ENCODE assay signal across 17 cellular contexts in the genomic region with DNA sequence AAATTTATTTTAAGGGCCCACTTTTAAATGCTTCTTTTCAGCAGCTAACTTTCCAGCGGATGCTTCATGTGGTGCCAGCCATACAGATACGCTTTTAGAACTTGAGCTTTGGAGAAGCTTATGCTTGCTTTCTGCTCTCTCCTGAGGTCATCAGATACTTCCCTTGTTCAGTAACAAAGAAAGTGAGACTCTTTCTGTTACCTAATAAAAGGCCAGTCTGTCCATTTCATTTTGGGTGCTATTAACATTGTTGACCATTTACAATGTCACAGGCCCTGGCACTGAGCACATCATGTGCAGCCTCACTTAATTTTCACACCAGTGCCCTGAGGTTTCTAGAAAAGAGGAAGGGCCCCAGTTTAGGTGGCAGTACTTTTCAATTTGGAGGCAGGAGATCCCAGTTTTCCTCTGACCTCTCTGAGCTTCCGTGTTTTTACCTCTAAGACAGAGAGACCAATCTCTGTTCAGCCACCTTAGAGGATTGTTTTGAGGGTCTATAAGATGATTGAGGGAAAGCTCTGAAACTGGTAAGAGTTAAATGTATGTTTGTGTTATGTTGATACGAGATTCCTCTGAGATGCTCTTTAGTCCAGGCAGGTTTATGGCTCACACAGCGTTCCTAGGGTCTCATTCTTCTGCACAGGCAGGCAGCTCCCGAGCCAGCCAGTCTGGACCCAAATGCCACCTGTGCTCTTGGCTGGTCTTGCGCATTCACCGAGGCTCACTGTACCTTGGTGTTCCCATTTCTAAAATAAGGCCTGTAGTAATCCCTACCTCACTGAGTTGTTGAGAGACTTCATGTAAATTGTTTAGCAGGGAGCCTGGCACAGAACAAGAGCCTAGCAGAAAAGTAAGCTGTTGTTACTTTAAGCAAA. TPM values are rescaled to one million over a fixed set of nuclear protein-coding genes. Genes with fewer than 3 reads are reported as not detected.
A peak's percentile ranks its signal among the peaks of the same experiment; 100 is the strongest.
DNase-seq lines count a peak whose midpoint lies in the region; ATAC-seq, FAIRE-seq and TF ChIP-seq lines count a peak whose summit lies in the region.
"Had no signal": no experiment of that assay in that cellular context is flagged by ENCODE, and none has a peak within 500 bp of the region (broad histone marks: within the 10 kb centered on the region; RNA-seq: fewer than 3 reads in every experiment).

No MANE protein-coding gene starts in this region.

- H3K9me2 ChIP-seq in GM23248 (ENCODE audit: insufficient read depth): no peaks in the 10 kb centered on the region

- H3K36me3 Mint-ChIP-seq in astrocyte (ENCODE audit: low read depth, unreplicated experiment): peaks cover 3% of the 10 kb centered on the region
- peaks cover 4% of the 10 kb centered on the region for H3K36me3 Mint-ChIP-seq in activated naive CD4-positive, alpha-beta T cell treated with anti-CD3 and anti-CD28 coated beads, Interleukin-2, amount 10 ng/mL, durations not matched to agents 7 days and 5 days
- H3K36me3 Mint-ChIP-seq: activated naive CD8-positive, alpha-beta T cell treated with anti-CD3 and anti-CD28 coated beads, Interleukin-2, amount 10 ng/mL, durations not matched to agents 7 days and 5 days had no signal

- no peaks in the 10 kb centered on the region for H3K9me3 ChIP-seq in GM23248 (ENCODE audit: low read depth)
- H3K9me3 ChIP-seq in astrocyte (ENCODE audit: insufficient read depth, low read depth, low read length): no peaks in the 10 kb centered on the region
- no peaks in the 10 kb centered on the region for H3K9me3 ChIP-seq in smooth muscle cell (replicated peaks; ENCODE audit: low read depth)
- H3K9me3 ChIP-seq: neutrophil, SJSA1 had no signal

- peak overlapping the region; percentile 98 for H3K4me2 ChIP-seq in GM23248 (ENCODE audit: unreplicated experiment)
- peak overlapping the region; percentile 85 for H3K4me2 ChIP-seq in astrocyte (ENCODE audit: low read length)
- peak overlapping the region; percentile 88 for H3K4me2 ChIP-seq in smooth muscle cell

- H3K27me3 Mint-ChIP-seq in astrocyte (ENCODE audit: low read depth, unreplicated experiment): no peaks in the 10 kb centered on the region
- H3K27me3 Mint-ChIP-seq in activated naive CD4-positive, alpha-beta T cell treated with anti-CD3 and anti-CD28 coated beads, Interleukin-2, amount 10 ng/mL, durations not matched to agents 7 days and 5 days: peaks cover 7% of the 10 kb centered on the region
- H3K27me3 Mint-ChIP-seq: activated B cell treated with CpG ODN at 0.5 μM for 24 hours; CD4-positive, alpha-beta memory T cell had no signal

- H2AFZ ChIP-seq in GM23248 (no peak overlapping the region), astrocyte (ENCODE audit: low read depth, low read length) (no peak overlapping the region), smooth muscle cell (ENCODE audit: low read depth) (no peak overlapping the region)

- in situ Hi-C loops in GM23248 (cut with MboI): no loop called here

- H3K79me2 ChIP-seq in GM23248 (ENCODE audit: insufficient read depth) (peaks cover 92% of the 10 kb centered on the region), astrocyte (ENCODE audit: insufficient read depth, low read length) (peaks cover 96% of the 10 kb centered on the region), smooth muscle cell (ENCODE audit: low read depth) (peaks cover 92% of the 10 kb centered on the region)

- H3K27me3 ChIP-seq in GM23248 (replicated peaks; ENCODE audit: insufficient read depth): no peaks in the 10 kb centered on the region
- H3K27me3 ChIP-seq in astrocyte (ENCODE audit: insufficient read depth, low read length): no peaks in the 10 kb centered on the region
- H3K27me3 ChIP-seq in layer of hippocampus (ENCODE audit: control insufficient read depth, insufficient read depth, low read length): no peaks in the 10 kb centered on the region
- no peaks in the 10 kb centered on the region for H3K27me3 ChIP-seq in smooth muscle cell (ENCODE audit: low read depth)
- H3K27me3 ChIP-seq: SJSA1 had no signal

- TF ChIP-seq POLR2A in erythroblast (IDR thresholded peaks at IDR 0.05; ENCODE audit: low read length): no peak

- H3K4me1 Mint-ChIP-seq in astrocyte (ENCODE audit: low read depth, unreplicated experiment): peaks cover 59% of the 10 kb centered on the region
- peaks cover 35% of the 10 kb centered on the region for H3K4me1 Mint-ChIP-seq in activated naive CD4-positive, alpha-beta T cell treated with anti-CD3 and anti-CD28 coated beads, Interleukin-2, amount 10 ng/mL, durations not matched to agents 7 days and 5 days

- no peak for ATAC-seq in HG03025 (IDR thresholded peaks at IDR 0.05; ENCODE audit: low FRiP score, unreplicated experiment)
- ATAC-seq in GM18867 (IDR thresholded peaks at IDR 0.05; ENCODE audit: unreplicated experiment): no peak

- FAIRE-seq in astrocyte (lab: Jason Lieb, UNC): no peak

- no peaks in the 10 kb centered on the region for H3K9me3 Mint-ChIP-seq in astrocyte (ENCODE audit: unreplicated experiment)
- no peaks in the 10 kb centered on the region for H3K9me3 Mint-ChIP-seq in activated naive CD4-positive, alpha-beta T cell treated with anti-CD3 and anti-CD28 coated beads, Interleukin-2, amount 10 ng/mL, durations not matched to agents 7 days and 5 days
- H3K9me3 Mint-ChIP-seq: activated B cell treated with CpG ODN at 0.5 μM for 24 hours; activated naive CD8-positive, alpha-beta T cell treated with anti-CD3 and anti-CD28 coated beads, Interleukin-2, amount 10 ng/mL, durations not matched to agents 7 days and 5 days; CD4-positive, alpha-beta memory T cell had no signal

- H3K36me3 ChIP-seq in GM23248 (ENCODE audit: low read depth) (no peaks in the 10 kb centered on the region), astrocyte (ENCODE audit: insufficient read depth, low read length) (no peaks in the 10 kb centered on the region), smooth muscle cell (ENCODE audit: low read depth) (no peaks in the 10 kb centered on the region)
- H3K36me3 ChIP-seq: neutrophil had no signal

- peak overlapping the region; percentile 100 for H3K9ac ChIP-seq in GM23248
- H3K9ac ChIP-seq in astrocyte (ENCODE audit: low read length): peak overlapping the region; percentile 30
- no peak overlapping the region for H3K9ac ChIP-seq in smooth muscle cell (ENCODE audit: low read depth)

- H3K4me1 ChIP-seq in GM23248 (ENCODE audit: insufficient read depth) (peaks cover 57% of the 10 kb centered on the region), astrocyte (ENCODE audit: insufficient read depth, low read length) (peaks cover 35% of the 10 kb centered on the region), smooth muscle cell (ENCODE audit: low read depth) (peaks cover 54% of the 10 kb centered on the region)

- H3K4me3 ChIP-seq in GM23248 (peak overlapping the region; percentile 86), astrocyte (ENCODE audit: insufficient read depth, low read depth, low read length) (no peak overlapping the region), smooth muscle cell (peak overlapping the region; percentile 9)
- H3K4me3 ChIP-seq: SJSA1 had no signal

- peaks cover 8% of the 10 kb centered on the region for H4K20me1 ChIP-seq in GM23248 (ENCODE audit: insufficient read depth)
- H4K20me1 ChIP-seq in astrocyte (ENCODE audit: insufficient read depth, low read length): peaks cover 71% of the 10 kb centered on the region
- H4K20me1 ChIP-seq in smooth muscle cell (ENCODE audit: low read depth): peaks cover 85% of the 10 kb centered on the region

- peak overlapping the region; percentile 59 for H3K4me3 Mint-ChIP-seq in astrocyte (ENCODE audit: unreplicated experiment)
- H3K4me3 Mint-ChIP-seq in activated naive CD4-positive, alpha-beta T cell treated with anti-CD3 and anti-CD28 coated beads, Interleukin-2, amount 10 ng/mL, durations not matched to agents 7 days and 5 days: no peak overlapping the region
- H3K4me3 Mint-ChIP-seq: activated B cell treated with CpG ODN at 0.5 μM for 24 hours; activated naive CD8-positive, alpha-beta T cell treated with anti-CD3 and anti-CD28 coated beads, Interleukin-2, amount 10 ng/mL, durations not matched to agents 7 days and 5 days; CD4-positive, alpha-beta memory T cell had no signal

- peaks cover 41% of the 10 kb centered on the region for H3F3A ChIP-seq in GM23248 (ENCODE audit: insufficient read depth)
- H3F3A ChIP-seq in smooth muscle cell (ENCODE audit: low read depth): peaks cover 8% of the 10 kb centered on the region

- WGBS in GM23248 (ENCODE audit: low coverage in 1 of 2, low lambda C conversion rate in 2 of 2, missing lambda C conversion rate in 2 of 2), 2 experiments: 50 to 62% methylated on average over 8 of the region's 8 CpGs
- WGBS in smooth muscle cell (ENCODE audit: low lambda C conversion rate): 90% methylated on average over 8 of the region's 8 CpGs

- CTCF ChIA-PET in activated naive CD4-positive, alpha-beta T cell treated with anti-CD3 and anti-CD28 coated beads, Interleukin-2, amount 10 ng/mL, durations not matched to agents 7 days and 5 days (lab: Charles Lee): interaction anchor here (0.9 to 1.4 kb wide), 3 partner anchors 23 to 138 kb away, joined by 3 to 4 read pairs (median 3); no protein-coding TSS in a partner anchor

- H3K27ac ChIP-seq in GM23248 (peak overlapping the region; percentile 96), astrocyte (ENCODE audit: low read depth, low read length) (peak overlapping the region; percentile 4), layer of hippocampus (ENCODE audit: low read depth, low read length) (peak overlapping the region; percentile 40), smooth muscle cell (ENCODE audit: low read depth) (peak overlapping the region; percentile 26)
- H3K27ac ChIP-seq: neutrophil, SJSA1 had no signal

- TF ChIP-seq CTCF in astrocyte (IDR thresholded peaks at IDR 0.05; ENCODE audit: insufficient read depth, low read depth, low read length): no peak
- TF ChIP-seq CTCF in smooth muscle cell (IDR thresholded peaks at IDR 0.05; ENCODE audit: borderline replicate concordance, insufficient read depth, poor library complexity, severe bottlenecking): no peak

- peak; percentile 48 for DNase-seq in GM23248
- DNase-seq in astrocyte (ENCODE audit: low read depth): no peak
- no peak for DNase-seq in smooth muscle cell (lab: John Stamatoyannopoulos, UW; ENCODE audit: unreplicated experiment)
- DNase-seq in activated naive CD4-positive, alpha-beta T cell treated with anti-CD3 and anti-CD28 coated beads, Interleukin-2, amount 10 ng/mL, durations not matched to agents 7 days and 5 days: no peak
- no peak for DNase-seq in erythroblast (lab: John Stamatoyannopoulos, UW)
- DNase-seq: activated B cell treated with CpG ODN at 0.5 μM for 24 hours; activated CD8-positive, alpha-beta memory T cell treated with anti-CD3 and anti-CD28 coated beads, Interleukin-2, amount 50 U/mL, for 48 hours; activated naive CD8-positive, alpha-beta T cell treated with anti-CD3 and anti-CD28 coated beads, Interleukin-2, amount 10 ng/mL, durations not matched to agents 7 days and 5 days; CD4-positive, alpha-beta memory T cell; NCI-H2029 treated with DMSO at 0.1 percent for 48 hours; stimulated activated CD4-positive, alpha-beta T cell treated with anti-CD3 and anti-CD28 coated beads, Interleukin-4, amount 100 ng/mL, for 24 hours; stimulated activated naive CD4-positive, alpha-beta T cell treated with Interleukin-2 at 50 U/mL for 16 hours had no signal

- H3K27ac Mint-ChIP-seq in astrocyte (ENCODE audit: unreplicated experiment): no peak overlapping the region
- H3K27ac Mint-ChIP-seq in activated naive CD4-positive, alpha-beta T cell treated with anti-CD3 and anti-CD28 coated beads, Interleukin-2, amount 10 ng/mL, durations not matched to agents 7 days and 5 days: no peak overlapping the region
- H3K27ac Mint-ChIP-seq: activated B cell treated with CpG ODN at 0.5 μM for 24 hours; activated naive CD8-positive, alpha-beta T cell treated with anti-CD3 and anti-CD28 coated beads, Interleukin-2, amount 10 ng/mL, durations not matched to agents 7 days and 5 days; CD4-positive, alpha-beta memory T cell had no signal

RNA-seq across cellular contexts. Expression of a gene that starts 4.4 kb away (rescaled TPM):
- 66.1 and 68.2 TPM in 2 replicates for total RNA-seq in GM23248 (2014; rRNA removed; shearing (Covaris generic))
- 22.0 and 22.9 TPM in 2 replicates for polyA plus RNA-seq in GM23248 (2016; fragmentation: Nextera tagmentation; extraction: Ambion mirVana)
- total RNA-seq in astrocyte: 113 and 117 TPM in 2 replicates
- total RNA-seq in smooth muscle cell: 38.2 TPM in 2 replicates
- 50.6 and 51.0 TPM in 2 replicates for polyA plus RNA-seq in smooth muscle cell

RNA-seq across cellular contexts. Expression of a gene that starts 57.1 kb away (rescaled TPM):
- total RNA-seq in GM23248 (2014; rRNA removed; shearing (Covaris generic)): not detected in 2 replicates
- polyA plus RNA-seq in GM23248 (2016; fragmentation: Nextera tagmentation; extraction: Ambion mirVana) (0.18 and 0.53 TPM in 2 replicates), smooth muscle cell (0.15 and 0.24 TPM in 2 replicates)
- total RNA-seq in astrocyte (not detected in 2 replicates), smooth muscle cell (not detected in 2 replicates)
- total RNA-seq: activated B cell treated with CpG ODN at 0.5 μM for 24 hours; activated naive CD8-positive, alpha-beta T cell treated with anti-CD3 and anti-CD28 coated beads, Interleukin-2, amount 10 ng/mL, durations not matched to agents 7 days and 5 days; CD4-positive, alpha-beta memory T cell; SJSA1 had no signal
- polyA plus RNA-seq: CD4-positive, alpha-beta memory T cell had no signal

Comparison
In these comparisons a context has a peak if more than half of its experiments do, and no peak if none do; other contexts are left out.
1. H3K27ac ChIP-seq: peak in every context shown above with its lines; median percentile 96 in GM23248; 40 in layer of hippocampus; 26 in smooth muscle cell; 4 in astrocyte.